ENCODE assay signal across 9 cellular contexts in genomic region chr12:112473056-112473455, GRCh38. TPM values are rescaled to one million over a fixed set of nuclear protein-coding genes. Genes with fewer than 3 reads are reported as not detected.
DNase-seq lines count a peak whose midpoint lies in the region; ATAC-seq and TF ChIP-seq lines count a peak whose summit lies in the region.
"Had no signal": no experiment of that assay in that cellular context is flagged by ENCODE, and none has a peak within 500 bp of the region (broad histone marks: within the 10 kb centered on the region; RNA-seq: fewer than 3 reads in every experiment).

No MANE protein-coding gene starts in this region.

- DNase-seq in Caki2 (ENCODE audit: low read depth): peak; percentile 2
- no peak for DNase-seq in HFF-Myc (ENCODE audit: extremely low read depth, low read depth)
- no peak for DNase-seq in WERI-Rb-1
- peak; percentile 9 for DNase-seq in iPS DF 19.7 (ENCODE audit: low read depth, low spot score)
- no peak for DNase-seq in cardiac septum (ENCODE audit: low spot score)
- DNase-seq: nephron progenitor cell had no signal

- in situ Hi-C loops in Caki2 (cut with HindIII; ENCODE audit: low pct_unique_long_range_greater_than_20kb, low sequenced_read_pairs): no loop called here

- ATAC-seq in HG03175 (IDR thresholded peaks at IDR 0.05; ENCODE audit: unreplicated experiment) (no peak), GM19328 (IDR thresholded peaks at IDR 0.05; ENCODE audit: unreplicated experiment) (no peak), GM21526 (IDR thresholded peaks at IDR 0.05; ENCODE audit: low FRiP score, unreplicated experiment) (no peak)

- TF ChIP-seq CTCF in HFF-Myc (IDR thresholded peaks at IDR 0.05; ENCODE audit: low read depth, low read length, missing control alignments) (peak; percentile 20), WERI-Rb-1 (IDR thresholded peaks at IDR 0.05; ENCODE audit: low read depth, low read length) (peak; percentile 31; the same call in 1 of the 2 replicates)

- H3K27me3 ChIP-seq in WERI-Rb-1 (ENCODE audit: insufficient read depth, low read depth, severe bottlenecking): no peaks in the 10 kb centered on the region

- intact Hi-C loops in cardiac septum (cut with DNase I): no loop called here

- no peak overlapping the region for H3K27ac ChIP-seq in WERI-Rb-1

- peaks cover 34% of the 10 kb centered on the region for H3K36me3 ChIP-seq in WERI-Rb-1

- H3K4me3 ChIP-seq in HFF-Myc (replicated peaks; ENCODE audit: low read depth, low read length) (no peak overlapping the region), WERI-Rb-1 (ENCODE audit: low read depth, low read length) (no peak overlapping the region)

- H3K9me3 ChIP-seq in WERI-Rb-1 (ENCODE audit: severe bottlenecking): no peaks in the 10 kb centered on the region

RNA-seq across cellular contexts. Expression of gene PTPN11, which starts 54.3 kb away (rescaled TPM):
- 16.5 and 52.9 TPM in 2 replicates for total RNA-seq in Caki2 (2014; rRNA removed; shearing (Covaris generic); ENCODE audit: low replicate concordance)
- 221 TPM for total RNA-seq in cardiac septum

Comparison
In these comparisons a context has a peak if more than half of its experiments do, and no peak if none do; other contexts are left out.
1. DNase-seq: peak in Caki2 (single experiment) and iPS DF 19.7 (single experiment); none in HFF-Myc (single experiment), WERI-Rb-1 (single experiment) and cardiac septum (single experiment).